Comparison of ENCODE assay signal across 20 cellular contexts in the genomic region with DNA sequence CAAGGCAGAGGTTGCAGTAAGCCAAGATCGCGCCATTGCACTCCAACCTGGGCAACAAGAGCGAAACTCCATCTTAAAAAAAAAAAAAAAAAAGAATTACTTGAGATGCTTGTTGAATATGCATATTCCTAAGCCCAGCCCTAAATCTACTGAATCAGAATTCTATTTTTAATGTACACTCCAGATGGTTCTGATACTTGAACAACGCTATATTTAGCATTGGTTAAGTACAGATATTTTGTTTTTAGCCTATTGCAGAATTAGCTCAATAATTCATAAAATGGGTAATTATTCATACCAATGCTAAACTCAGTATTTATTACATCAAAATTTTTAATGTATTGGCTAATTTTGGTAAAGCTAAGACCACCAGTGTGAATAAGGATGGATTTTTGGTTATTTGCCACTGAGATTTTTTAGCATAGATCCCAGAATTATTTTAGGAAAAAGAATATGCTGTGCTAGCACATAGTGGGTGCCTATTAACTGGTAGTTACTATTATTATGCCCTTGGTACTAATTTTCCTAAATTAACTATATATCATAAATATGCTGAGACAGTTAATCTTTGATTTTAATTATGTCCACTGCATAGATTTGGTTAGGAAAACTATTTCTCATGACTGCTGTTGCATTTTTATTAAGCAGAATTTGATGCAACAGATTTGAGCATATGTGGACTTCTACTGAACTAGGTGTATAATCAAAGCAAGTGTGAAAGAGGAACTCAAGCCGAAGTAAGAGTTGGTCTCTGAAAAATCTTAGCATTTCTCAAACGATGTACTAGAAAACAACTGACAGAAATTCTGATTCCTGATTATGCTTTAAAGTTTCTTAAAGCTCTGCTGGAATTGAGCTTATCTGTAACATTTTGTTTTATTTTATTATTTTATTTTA. TPM values are rescaled to one million over a fixed set of nuclear protein-coding genes. Genes with fewer than 3 reads are reported as not detected.
"Had no signal": no experiment of that assay in that cellular context is flagged by ENCODE, and none has a peak within 500 bp of the region (broad histone marks: within the 10 kb centered on the region; RNA-seq: fewer than 3 reads in every experiment).

No MANE protein-coding gene starts in this region.

- H3K27ac Mint-ChIP-seq: dendritic cell treated with granulocyte-macrophage colony-stimulating factor and Interleukin-4, amounts not matched to agents 40 ng/mL and 50 ng/mL, for 4 days; effector memory CD8-positive, alpha-beta T cell; naive thymus-derived CD4-positive, alpha-beta T cell had no signal

- H3K4me3 Mint-ChIP-seq: dendritic cell treated with granulocyte-macrophage colony-stimulating factor and Interleukin-4, amounts not matched to agents 40 ng/mL and 50 ng/mL, for 4 days; effector memory CD8-positive, alpha-beta T cell; naive thymus-derived CD4-positive, alpha-beta T cell had no signal

- H3K36me3 ChIP-seq: heart left ventricle, neutrophil, right atrium auricular region, sigmoid colon, stomach, thoracic aorta had no signal

- H3K27ac ChIP-seq: heart left ventricle, neutrophil, right atrium auricular region, sigmoid colon, stomach, thoracic aorta had no signal

- H3K27me3 Mint-ChIP-seq: dendritic cell treated with granulocyte-macrophage colony-stimulating factor and Interleukin-4, amounts not matched to agents 40 ng/mL and 50 ng/mL, for 4 days had no signal

- FAIRE-seq: frontal cortex, small intestine had no signal

- H3K4me3 ChIP-seq: heart left ventricle, right atrium auricular region, sigmoid colon, stomach, thoracic aorta had no signal

- H3K27me3 ChIP-seq: neutrophil, right atrium auricular region, sigmoid colon, stomach had no signal

- H3K9me3 Mint-ChIP-seq: effector memory CD8-positive, alpha-beta T cell had no signal

- DNase-seq: effector memory CD8-positive, alpha-beta T cell; heart left ventricle; hippocampal formation; kidney glomerular epithelial cell; naive thymus-derived CD4-positive, alpha-beta T cell; posterior cingulate gyrus; sigmoid colon; small intestine; stimulated activated CD4-positive, alpha-beta T cell treated with anti-CD3 and anti-CD28 coated beads, Interleukin-12 subunit alpha, Interleukin-12 subunit beta, amount 100 ng/mL, for 4 hours; stimulated activated naive CD4-positive, alpha-beta T cell; stomach; substantia nigra; trophoblast cell had no signal

- H3K9me3 ChIP-seq: heart left ventricle, neutrophil, right atrium auricular region, sigmoid colon, stomach, thoracic aorta had no signal

- H3K4me1 Mint-ChIP-seq: naive thymus-derived CD4-positive, alpha-beta T cell had no signal

- H3K4me1 ChIP-seq: right atrium auricular region, sigmoid colon had no signal

- ATAC-seq: effector memory CD8-positive, alpha-beta T cell; heart left ventricle; naive thymus-derived CD4-positive, alpha-beta T cell had no signal

RNA-seq across cellular contexts. Expression of gene AREG, which starts 9.2 kb away (rescaled TPM):
- total RNA-seq: frontal cortex, liver had no signal
- polyA plus RNA-seq: neural cell had no signal
